In genomic region chr12:68393398-68393797, GRCh38 we compare ENCODE assay signal across 1 cellular context.
TF ChIP-seq lines count a peak whose summit lies in the region.

No MANE protein-coding gene starts in this region.

TF ChIP-seq in GM23338, 12 proteins besides CTCF, POLR2A, EP300 and RAD21 (continued from another document):
- TF ChIP-seq ZNF114 (CRISPR knock-in tag; IDR thresholded peaks at IDR 0.05): no peak
